ENCODE assay signal across 9 cellular contexts in genomic region chr2:393711-394696, GRCh38.
DNase-seq lines count a peak whose midpoint lies in the region; ATAC-seq and TF ChIP-seq lines count a peak whose summit lies in the region.
"Had no signal": no experiment of that assay in that cellular context is flagged by ENCODE, and none has a peak within 500 bp of the region (broad histone marks: within the 10 kb centered on the region; RNA-seq: fewer than 3 reads in every experiment).

No MANE protein-coding gene starts in this region.

- H3K27me3 ChIP-seq in neural cell (ENCODE audit: insufficient read depth, low read depth, low read length) (no peaks in the 10 kb centered on the region), WERI-Rb-1 (ENCODE audit: insufficient read depth, low read depth, severe bottlenecking) (no peaks in the 10 kb centered on the region)

- no peaks in the 10 kb centered on the region for H3K36me3 ChIP-seq in neural cell (ENCODE audit: insufficient read depth, low read length)
- H3K36me3 ChIP-seq in WERI-Rb-1: no peaks in the 10 kb centered on the region

- peak; percentile 26 for TF ChIP-seq EP300 in neural cell (conservative IDR thresholded peaks at IDR 0.05; ENCODE audit: poor library complexity, severe bottlenecking)

- no peak overlapping the region for H3K4me2 ChIP-seq in neural cell (ENCODE audit: low read length)

- TF ChIP-seq RAD21 in neural cell (conservative IDR thresholded peaks at IDR 0.05): no peak

- no peaks in the 10 kb centered on the region for H4K20me1 ChIP-seq in neural cell (ENCODE audit: insufficient read depth)

- H3K4me3 ChIP-seq in neural cell (ENCODE audit: low read length): no peak overlapping the region
- no peak overlapping the region for H3K4me3 ChIP-seq in WERI-Rb-1 (ENCODE audit: low read depth, low read length)

- DNase-seq in ELR (ENCODE audit: low read depth) (peak; percentile 35), HT1080 (ENCODE audit: low read depth) (peak; percentile 84), T-helper 2 cell (peak in 4 of 5 experiments; percentile 13 to 84 (median 55)), astrocyte of the hippocampus (ENCODE audit: low read depth, low spot score) (peak; percentile 78), WERI-Rb-1 (no peak)
- no peak for DNase-seq in NK-92 treated with Interleukin-12 subunit alpha and Interleukin-12 subunit beta, amount 100 ng/mL, for 24 hours (lab: John Stamatoyannopoulos, UW)

- no peaks in the 10 kb centered on the region for H3F3A ChIP-seq in neural cell (ENCODE audit: insufficient read depth, low read length, poor library complexity, severe bottlenecking)

- H2AFZ ChIP-seq in neural cell (ENCODE audit: low read depth, low read length): no peak overlapping the region

- H3K79me2 ChIP-seq in neural cell (replicated peaks; ENCODE audit: insufficient read depth, low read length): no peaks in the 10 kb centered on the region

- TF ChIP-seq CTCF in neural cell (IDR thresholded peaks at IDR 0.05; ENCODE audit: poor library complexity, severe bottlenecking): no peak
- TF ChIP-seq CTCF in WERI-Rb-1 (IDR thresholded peaks at IDR 0.05; ENCODE audit: low read depth, low read length): no peak

- H3K27ac ChIP-seq in neural cell (ENCODE audit: low read length) (peak overlapping the region; percentile 20), WERI-Rb-1 (no peak overlapping the region)

- no peak overlapping the region for H3K9ac ChIP-seq in neural cell (ENCODE audit: low read length)

- no peak for ATAC-seq in GM21381 (IDR thresholded peaks at IDR 0.05; ENCODE audit: unreplicated experiment)
- ATAC-seq: left colon had no signal

- H3K9me3 ChIP-seq in neural cell (ENCODE audit: low read length): no peaks in the 10 kb centered on the region
- H3K9me3 ChIP-seq in WERI-Rb-1 (ENCODE audit: severe bottlenecking): no peaks in the 10 kb centered on the region

- H3K9me2 ChIP-seq in neural cell (ENCODE audit: insufficient read depth, low read length): no peaks in the 10 kb centered on the region

TF ChIP-seq in neural cell, 6 proteins besides CTCF, POLR2A, EP300 and RAD21:
- peak; percentile 57 for TF ChIP-seq MXI1 (conservative IDR thresholded peaks at IDR 0.05; ENCODE audit: poor library complexity, severe bottlenecking)
- TF ChIP-seq EZH2 (IDR thresholded peaks at IDR 0.05; ENCODE audit: borderline replicate concordance, insufficient read depth, low read length, poor library complexity, severe bottlenecking): no peak
TF ChIP-seq in neural cell: peak in this region for 1.

Comparison
In these comparisons a context has a peak if more than half of its experiments do, and no peak if none do; other contexts are left out.
1. DNase-seq: peak in ELR (single experiment), HT1080 (single experiment), T-helper 2 cell (4 of 5) and astrocyte of the hippocampus (single experiment); none in WERI-Rb-1 (single experiment) and NK-92 treated with Interleukin-12 subunit alpha and Interleukin-12 subunit beta, amount 100 ng/mL, for 24 hours (single experiment).